8 cellular contexts compared by ENCODE assay signal in genomic region chr15:90286678-90287077, GRCh38. TPM values are rescaled to one million over a fixed set of nuclear protein-coding genes. Genes with fewer than 3 reads are reported as not detected.
A peak's percentile ranks its signal among the peaks of the same experiment; 100 is the strongest.
DNase-seq lines count a peak whose midpoint lies in the region; ATAC-seq, FAIRE-seq and TF ChIP-seq lines count a peak whose summit lies in the region.

No MANE protein-coding gene starts in this region.

- no peak overlapping the region for H3K27ac Mint-ChIP-seq in central memory CD8-positive, alpha-beta T cell (ENCODE audit: low read depth)

- H3K4me1 Mint-ChIP-seq in central memory CD8-positive, alpha-beta T cell = no peaks in the 10 kb centered on the region

- peak; percentile 41 for TF ChIP-seq CTCF in AG09309 (IDR thresholded peaks at IDR 0.05; ENCODE audit: control insufficient read depth, insufficient read depth, low read depth, low read length, missing control alignments)
- peak; percentile 58 for TF ChIP-seq CTCF in neural cell (IDR thresholded peaks at IDR 0.05; ENCODE audit: poor library complexity, severe bottlenecking)

- no peaks in the 10 kb centered on the region for H3K9me3 ChIP-seq in neural cell (ENCODE audit: low read length)

- no peaks in the 10 kb centered on the region for H3K27me3 ChIP-seq in neural cell (ENCODE audit: insufficient read depth, low read depth, low read length)

- TF ChIP-seq POLR2A in GM12891 (IDR thresholded peaks at IDR 0.05; ENCODE audit: low read depth, low read length) = no peak

- H3K36me3 Mint-ChIP-seq in central memory CD8-positive, alpha-beta T cell (ENCODE audit: insufficient read depth) = no peaks in the 10 kb centered on the region

- no peak for TF ChIP-seq EP300 in neural cell (conservative IDR thresholded peaks at IDR 0.05; ENCODE audit: poor library complexity, severe bottlenecking)

- no peak overlapping the region for H3K9ac ChIP-seq in neural cell (ENCODE audit: low read length)

- H3K9me2 ChIP-seq in neural cell (ENCODE audit: insufficient read depth, low read length) = no peaks in the 10 kb centered on the region

- no peaks in the 10 kb centered on the region for H3K79me2 ChIP-seq in neural cell (replicated peaks; ENCODE audit: insufficient read depth, low read length)

- no peak overlapping the region for H3K27ac ChIP-seq in neural cell (ENCODE audit: low read length)

- DNase-seq in AG09309 (ENCODE audit: low read depth) (no peak), GM12891 (ENCODE audit: insufficient read length, low spot score) (no peak), RPMI7951 (ENCODE audit: low read depth) (peak; percentile 56), cerebellum (ENCODE audit: low spot score) (no peak)
- DNase-seq in central memory CD8-positive, alpha-beta T cell (ENCODE audit: low spot score in 2 of 2) = no peak

- no peaks in the 10 kb centered on the region for H3K27me3 Mint-ChIP-seq in central memory CD8-positive, alpha-beta T cell

- no peaks in the 10 kb centered on the region for H4K20me1 ChIP-seq in neural cell (ENCODE audit: insufficient read depth)

- H3K4me3 ChIP-seq in AG09309 (ENCODE audit: control insufficient read depth, low read depth, low read length) (no peak overlapping the region), neural cell (ENCODE audit: low read length) (no peak overlapping the region)

- H3F3A ChIP-seq in neural cell (ENCODE audit: insufficient read depth, low read length, poor library complexity, severe bottlenecking) = no peaks in the 10 kb centered on the region

- TF ChIP-seq RAD21 in neural cell (conservative IDR thresholded peaks at IDR 0.05) = peak; percentile 61

- no peaks in the 10 kb centered on the region for H3K9me3 Mint-ChIP-seq in central memory CD8-positive, alpha-beta T cell

- peak; percentile 56 for ATAC-seq in central memory CD8-positive, alpha-beta T cell (replicated peaks; ENCODE audit: extremely low read depth, poor library complexity, severe bottlenecking)
- ATAC-seq in HG02852 (IDR thresholded peaks at IDR 0.05; ENCODE audit: unreplicated experiment) (no peak), HG03196 (IDR thresholded peaks at IDR 0.05; ENCODE audit: unreplicated experiment) (no peak)

- H3K4me3 Mint-ChIP-seq in central memory CD8-positive, alpha-beta T cell = no peak overlapping the region

- FAIRE-seq in GM12891 (lab: Jason Lieb, UNC) = peak; percentile 78

- H3K36me3 ChIP-seq in neural cell (ENCODE audit: insufficient read depth, low read length) = no peaks in the 10 kb centered on the region

- H3K4me2 ChIP-seq in neural cell (ENCODE audit: low read length) = no peak overlapping the region

- H2AFZ ChIP-seq in neural cell (ENCODE audit: low read depth, low read length) = no peak overlapping the region

TF ChIP-seq in GM12891, 5 proteins besides CTCF, POLR2A, EP300 and RAD21:
- TF ChIP-seq POLR2AphosphoS5 (IDR thresholded peaks at IDR 0.05; ENCODE audit: low read depth, low read length) (no peak), PAX5 (IDR thresholded peaks at IDR 0.05; ENCODE audit: insufficient read depth, low read length, severe bottlenecking) (no peak), SPI1 (IDR thresholded peaks at IDR 0.05; ENCODE audit: low read depth, low read length) (no peak), POU2F2 (IDR thresholded peaks at IDR 0.05; ENCODE audit: low read depth, low read length) (no peak), TAF1 (IDR thresholded peaks at IDR 0.05; ENCODE audit: low read depth, low read length) (no peak)

TF ChIP-seq in neural cell, 6 proteins besides CTCF, POLR2A, EP300 and RAD21:
- TF ChIP-seq REST (IDR thresholded peaks at IDR 0.05; ENCODE audit: borderline replicate concordance) (no peak), SMC3 (conservative IDR thresholded peaks at IDR 0.05; ENCODE audit: poor library complexity) (peak; percentile 42)

RNA-seq across cellular contexts. Expression of gene NGRN, which starts 21.2 kb away (rescaled TPM):
- 16.2 TPM for polyA plus RNA-seq in GM12891 (2012; ENCODE audit: low read depth, missing spikeins)
- 80.3 and 83.4 TPM in 2 replicates for total RNA-seq in RPMI7951 (2014; rRNA removed; shearing (Covaris generic))
- polyA plus RNA-seq in neural cell = 466 and 494 TPM in 2 replicates
- polyA minus RNA-seq in neural cell = 264 and 274 TPM in 2 replicates
- 121 TPM for total RNA-seq in cerebellum

RNA-seq across cellular contexts. Expression of gene TTLL13, which starts 37.3 kb away (rescaled TPM):
- 0.06 TPM for polyA plus RNA-seq in GM12891 (2012; ENCODE audit: low read depth, missing spikeins)
- not detected in 2 replicates for total RNA-seq in RPMI7951 (2014; rRNA removed; shearing (Covaris generic))
- 0.33 TPM in 1 of 2 replicates, not detected in the other for polyA plus RNA-seq in neural cell
- not detected in 2 replicates for polyA minus RNA-seq in neural cell
- total RNA-seq in cerebellum = 0.36 TPM

RNA-seq across cellular contexts. Expression of gene GDPGP1, which starts 52.7 kb away (rescaled TPM):
- polyA plus RNA-seq in GM12891 (2012; ENCODE audit: low read depth, missing spikeins) = 2.0 TPM
- total RNA-seq in RPMI7951 (2014; rRNA removed; shearing (Covaris generic)) = 4.3 and 5.9 TPM in 2 replicates
- polyA plus RNA-seq in neural cell = 4.3 and 5.8 TPM in 2 replicates
- 10.5 and 12.5 TPM in 2 replicates for polyA minus RNA-seq in neural cell
- total RNA-seq in cerebellum = 10.4 TPM

RNA-seq across cellular contexts. Expression of gene CIB1, which starts 52.9 kb away (rescaled TPM):
- polyA plus RNA-seq in GM12891 (2012; ENCODE audit: low read depth, missing spikeins) = 88.7 TPM
- total RNA-seq in RPMI7951 (2014; rRNA removed; shearing (Covaris generic)) = 86.9 and 92.3 TPM in 2 replicates
- polyA plus RNA-seq in neural cell = 9.4 and 10.2 TPM in 2 replicates
- polyA minus RNA-seq in neural cell = 1.5 and 2.3 TPM in 2 replicates
- 3.6 TPM for total RNA-seq in cerebellum
